1 cellular context compared by ENCODE assay signal in genomic region chr1:47174621-47175020, GRCh38.
TF ChIP-seq lines count a peak whose summit lies in the region.

No MANE protein-coding gene starts in this region.

TF ChIP-seq in H1, 55 proteins besides CTCF, POLR2A, EP300 and RAD21:
- TF ChIP-seq GABPA (IDR thresholded peaks at IDR 0.05; ENCODE audit: borderline replicate concordance, insufficient read depth, low read length) (no peak), SP1 (IDR thresholded peaks at IDR 0.05; ENCODE audit: low read depth, low read length) (no peak), CTBP2 (IDR thresholded peaks at IDR 0.05; ENCODE audit: borderline replicate concordance, insufficient read depth, insufficient read length, low read length) (no peak), SAP30 (IDR thresholded peaks at IDR 0.05; ENCODE audit: insufficient read depth, insufficient replicate concordance, low read length) (no peak), HDAC2 (IDR thresholded peaks at IDR 0.05; ENCODE audit: borderline replicate concordance in 1 of 2, low read depth in 2 of 2, low read length in 2 of 2) (no peak), TAF1 (IDR thresholded peaks at IDR 0.05; ENCODE audit: low read depth, low read length) (no peak), KDM1A (IDR thresholded peaks at IDR 0.05; ENCODE audit: borderline replicate concordance, low read length) (no peak), FOSL1 (IDR thresholded peaks at IDR 0.05; ENCODE audit: insufficient read depth, low read depth, low read length) (no peak), CREB1 (IDR thresholded peaks at IDR 0.05) (no peak), SUZ12 (IDR thresholded peaks at IDR 0.05; ENCODE audit: low read length) (no peak), RBBP5 (IDR thresholded peaks at IDR 0.05; ENCODE audit: borderline replicate concordance, low read depth, low read length) (no peak)
